ENCODE assay signal across 1 cellular context in genomic region chr17:16584273-16584995, GRCh38.
TF ChIP-seq lines count a peak whose summit lies in the region.

No MANE protein-coding gene starts in this region.

TF ChIP-seq in HepG2, 621 proteins besides CTCF, POLR2A, EP300 and RAD21 (continued from another document and continues in another):
- TF ChIP-seq PREB (CRISPR knock-in tag; IDR thresholded peaks at IDR 0.05) (no peak), HOXA9 (CRISPR knock-in tag; IDR thresholded peaks at IDR 0.05; ENCODE audit: borderline replicate concordance) (no peak), HNF1B (CRISPR knock-in tag; IDR thresholded peaks at IDR 0.05) (peak; percentile 58; the same call in 1 of the 2 replicates), ZNF484 (CRISPR knock-in tag; IDR thresholded peaks at IDR 0.05; ENCODE audit: borderline replicate concordance, low read depth) (no peak), NFAT5 (CRISPR knock-in tag; IDR thresholded peaks at IDR 0.05) (no peak), MTF2 (CRISPR knock-in tag; IDR thresholded peaks at IDR 0.05; ENCODE audit: borderline replicate concordance) (no peak), AKAP8 (CRISPR knock-in tag; IDR thresholded peaks at IDR 0.05) (no peak), RFXAP (CRISPR knock-in tag; IDR thresholded peaks at IDR 0.05; ENCODE audit: borderline replicate concordance) (no peak), ZBTB49 (CRISPR knock-in tag; IDR thresholded peaks at IDR 0.05; ENCODE audit: borderline replicate concordance) (no peak), ELF3 (CRISPR knock-in tag; IDR thresholded peaks at IDR 0.05) (peak; percentile 56; the same call in 1 of the 2 replicates), ZBTB10 (CRISPR knock-in tag; IDR thresholded peaks at IDR 0.05; ENCODE audit: borderline replicate concordance) (no peak), PHF20 (CRISPR knock-in tag; IDR thresholded peaks at IDR 0.05) (no peak), NFE2L2 (IDR thresholded peaks at IDR 0.05; ENCODE audit: low read length) (no peak), HMGXB3 (CRISPR knock-in tag; IDR thresholded peaks at IDR 0.05; ENCODE audit: borderline replicate concordance) (peak; percentile 24; the same call in 1 of the 2 replicates), ADNP (CRISPR knock-in tag; IDR thresholded peaks at IDR 0.05) (no peak), CBX5 (CRISPR knock-in tag; IDR thresholded peaks at IDR 0.05; ENCODE audit: borderline replicate concordance) (peak; percentile 43; the same call in 1 of the 2 replicates), ZNF335 (CRISPR knock-in tag; IDR thresholded peaks at IDR 0.05) (no peak), PAWR (CRISPR knock-in tag; IDR thresholded peaks at IDR 0.05; ENCODE audit: borderline replicate concordance) (0 out of 2 replicates have a peak, but pooled peaks have one; percentile 43), GABPB1 (CRISPR knock-in tag; IDR thresholded peaks at IDR 0.05) (peak; percentile 63), ZNF121 (CRISPR knock-in tag; IDR thresholded peaks at IDR 0.05) (peak; percentile 91), ZNF205 (CRISPR knock-in tag; IDR thresholded peaks at IDR 0.05) (no peak), FIP1L1 (IDR thresholded peaks at IDR 0.05; ENCODE audit: borderline replicate concordance, insufficient read depth, low read depth, low read length) (no peak), RXRB (CRISPR knock-in tag; IDR thresholded peaks at IDR 0.05; ENCODE audit: borderline replicate concordance) (no peak), NFIC (IDR thresholded peaks at IDR 0.05; ENCODE audit: low read length) (no peak), THAP7 (CRISPR knock-in tag; IDR thresholded peaks at IDR 0.05) (no peak), CHD4 (IDR thresholded peaks at IDR 0.05; ENCODE audit: borderline replicate concordance, low read length) (no peak), NR0B2 (CRISPR knock-in tag; IDR thresholded peaks at IDR 0.05) (0 out of 2 replicates have a peak, but pooled peaks have one; percentile 27), KDM2A (CRISPR knock-in tag; IDR thresholded peaks at IDR 0.05; ENCODE audit: borderline replicate concordance, low read depth) (peak; percentile 87; the same call in 1 of the 2 replicates), TEF (CRISPR knock-in tag; IDR thresholded peaks at IDR 0.05) (no peak), ZFAT (CRISPR knock-in tag; conservative IDR thresholded peaks at IDR 0.05) (no peak)
